In genomic region chr17:77466596-77467223, GRCh38 we compare ENCODE assay signal across 9 cellular contexts.
A peak's percentile ranks its signal among the peaks of the same experiment; 100 is the strongest.
DNase-seq lines count a peak whose midpoint lies in the region; ATAC-seq and TF ChIP-seq lines count a peak whose summit lies in the region.
"Had no signal": no experiment of that assay in that cellular context is flagged by ENCODE, and none has a peak within 500 bp of the region (broad histone marks: within the 10 kb centered on the region; RNA-seq: fewer than 3 reads in every experiment).

No MANE protein-coding gene starts in this region.

- H3K4me3 ChIP-seq in mucosa of rectum (ENCODE audit: low read length in 2 of 2) (no peak overlapping the region), upper lobe of right lung (no peak overlapping the region)

- intact Hi-C loops in upper lobe of right lung (cut with DNase I) = no loop called here

- no peaks in the 10 kb centered on the region for H3K9me3 ChIP-seq in mucosa of rectum (ENCODE audit: control insufficient read depth in 2 of 2, low read length in 2 of 2)
- no peaks in the 10 kb centered on the region for H3K9me3 ChIP-seq in upper lobe of right lung

- peaks cover 67% of the 10 kb centered on the region for H3K36me3 Mint-ChIP-seq in activated naive CD4-positive, alpha-beta T cell treated with anti-CD3 and anti-CD28 coated beads, Interleukin-2, amount 10 ng/mL, durations not matched to agents 7 days and 5 days
- peaks cover 8% of the 10 kb centered on the region for H3K36me3 Mint-ChIP-seq in chondrocyte (ENCODE audit: low read depth)

- peak overlapping the region; percentile 91 for H3K27ac Mint-ChIP-seq in activated naive CD4-positive, alpha-beta T cell treated with anti-CD3 and anti-CD28 coated beads, Interleukin-2, amount 10 ng/mL, durations not matched to agents 7 days and 5 days
- peak overlapping the region; percentile 85 for H3K27ac Mint-ChIP-seq in chondrocyte (ENCODE audit: unreplicated experiment)

- H3K27me3 ChIP-seq in mucosa of rectum (ENCODE audit: control insufficient read depth in 2 of 2, insufficient read depth in 2 of 2, low read length in 2 of 2) = no peaks in the 10 kb centered on the region
- H3K27me3 ChIP-seq in upper lobe of right lung = no peaks in the 10 kb centered on the region

- no peaks in the 10 kb centered on the region for H3K9me3 Mint-ChIP-seq in activated naive CD4-positive, alpha-beta T cell treated with anti-CD3 and anti-CD28 coated beads, Interleukin-2, amount 10 ng/mL, durations not matched to agents 7 days and 5 days
- H3K9me3 Mint-ChIP-seq in chondrocyte (ENCODE audit: low read depth) = peaks cover 4% of the 10 kb centered on the region

- TF ChIP-seq CTCF in chondrocyte (IDR thresholded peaks at IDR 0.05) = no peak
- TF ChIP-seq CTCF in upper lobe of right lung (IDR thresholded peaks at IDR 0.05) = no peak

- peaks cover 92% of the 10 kb centered on the region for H3K4me1 Mint-ChIP-seq in activated naive CD4-positive, alpha-beta T cell treated with anti-CD3 and anti-CD28 coated beads, Interleukin-2, amount 10 ng/mL, durations not matched to agents 7 days and 5 days
- H3K4me1 Mint-ChIP-seq in chondrocyte (ENCODE audit: low read depth) = peaks cover 67% of the 10 kb centered on the region

- H3K9ac ChIP-seq in mucosa of rectum (ENCODE audit: low read depth in 1 of 2, low read length in 2 of 2) = no peak overlapping the region

- ATAC-seq in upper lobe of right lung (no peak), GM18873 (IDR thresholded peaks at IDR 0.05; ENCODE audit: low FRiP score, unreplicated experiment) (no peak), HG02759 (IDR thresholded peaks at IDR 0.05; ENCODE audit: unreplicated experiment) (no peak)

- H3K27ac ChIP-seq in mucosa of rectum (ENCODE audit: low read depth in 2 of 2, low read length in 2 of 2) (peak overlapping the region; percentile 59 to 79), upper lobe of right lung (peak overlapping the region; percentile 68)

- DNase-seq in activated naive CD4-positive, alpha-beta T cell treated with anti-CD3 and anti-CD28 coated beads, Interleukin-2, amount 10 ng/mL, durations not matched to agents 7 days and 5 days = no peak
- no peak for DNase-seq in activated naive CD4-positive, alpha-beta T cell treated with anti-CD3 and anti-CD28 coated beads, Interleukin-2, amount 50 U/mL, for 16 hours
- DNase-seq in chondrocyte (ENCODE audit: low spot score) (no peak), upper lobe of right lung (peak; percentile 60), NCI-H187 (lab: John Stamatoyannopoulos, UW) (no peak)
- DNase-seq: NCI-H510A treated with DMSO at 0.1 percent for 48 hours had no signal

- CTCF ChIA-PET in activated naive CD4-positive, alpha-beta T cell treated with anti-CD3 and anti-CD28 coated beads, Interleukin-2, amount 10 ng/mL, durations not matched to agents 7 days and 5 days (lab: Charles Lee) = interaction anchor here (2.4 kb wide), 1 partner anchor 28 kb away, joined by 8 read pairs; no protein-coding TSS in a partner anchor

- no peaks in the 10 kb centered on the region for H3K27me3 Mint-ChIP-seq in activated naive CD4-positive, alpha-beta T cell treated with anti-CD3 and anti-CD28 coated beads, Interleukin-2, amount 10 ng/mL, durations not matched to agents 7 days and 5 days
- no peaks in the 10 kb centered on the region for H3K27me3 Mint-ChIP-seq in chondrocyte (ENCODE audit: low read depth)

- H3K36me3 ChIP-seq in mucosa of rectum (ENCODE audit: control insufficient read depth in 2 of 2, insufficient read depth in 2 of 2, low read length in 2 of 2) = peaks cover 10% of the 10 kb centered on the region in 2 donors
- no peaks in the 10 kb centered on the region for H3K36me3 ChIP-seq in upper lobe of right lung

- H3K4me1 ChIP-seq in mucosa of rectum (ENCODE audit: control insufficient read depth in 2 of 2, insufficient read depth in 2 of 2, low read length in 2 of 2) = peaks cover 18 to 34% of the 10 kb centered on the region in 2 donors
- H3K4me1 ChIP-seq in upper lobe of right lung = peaks cover 65% of the 10 kb centered on the region

- peak overlapping the region; percentile 64 for H3K4me3 Mint-ChIP-seq in activated naive CD4-positive, alpha-beta T cell treated with anti-CD3 and anti-CD28 coated beads, Interleukin-2, amount 10 ng/mL, durations not matched to agents 7 days and 5 days
- H3K4me3 Mint-ChIP-seq in chondrocyte (ENCODE audit: unreplicated experiment) = no peak overlapping the region
